In genomic region chr18:53850918-53851317, GRCh38 we compare ENCODE assay signal across 17 cellular contexts.
DNase-seq lines count a peak whose midpoint lies in the region; ATAC-seq, FAIRE-seq and TF ChIP-seq lines count a peak whose summit lies in the region.
"Had no signal": no experiment of that assay in that cellular context is flagged by ENCODE, and none has a peak within 500 bp of the region (broad histone marks: within the 10 kb centered on the region; RNA-seq: fewer than 3 reads in every experiment).

No MANE protein-coding gene starts in this region.

- H3K27ac ChIP-seq in H1 (ENCODE audit: low read depth, low read length) = no peak overlapping the region
- H3K27ac ChIP-seq in neuronal stem cell (replicated peaks; ENCODE audit: low read length) = no peak overlapping the region
- H3K27ac ChIP-seq in PC-3 (ENCODE audit: low read length) = no peak overlapping the region
- no peak overlapping the region for H3K27ac ChIP-seq in heart right ventricle
- H3K27ac ChIP-seq: BLaER1, PC-9, SJSA1 had no signal

- H3K4me1 ChIP-seq in H1 (replicated peaks in 1 of 4; ENCODE audit: control insufficient read depth in 3 of 4, insufficient read depth in 4 of 4, low read length in 3 of 4) (peaks cover 0 to 7% (median under 1%) of the 10 kb centered on the region in 4 experiments; a peak in 1 of 7 replicates), neuronal stem cell (ENCODE audit: control insufficient read depth in 2 of 2, insufficient read depth in 1 of 2, low read depth in 1 of 2, low read length in 2 of 2) (no peaks in the 10 kb centered on the region), PC-3 (ENCODE audit: insufficient read depth, low read length) (no peaks in the 10 kb centered on the region), heart right ventricle (no peaks in the 10 kb centered on the region)
- H3K4me1 ChIP-seq: BLaER1, SJSA1 had no signal

- no peak overlapping the region for H4K91ac ChIP-seq in H1 (replicated peaks; ENCODE audit: insufficient read length, low read length)
- H4K91ac ChIP-seq in neuronal stem cell (ENCODE audit: low read depth, low read length, poor library complexity) = no peak overlapping the region

- POLR2A ChIA-PET in H1 (lab: Charles Lee; ENCODE audit: partially characterized antibody) (no interaction called here), PC-3 (lab: Charles Lee; ENCODE audit: unreplicated experiment) (no interaction called here)

- FAIRE-seq in H1 (lab: Jason Lieb, UNC) = peak; percentile 72

- no peak overlapping the region for H2BK12ac ChIP-seq in H1 (ENCODE audit: low read depth, low read length)
- H2BK12ac ChIP-seq in neuronal stem cell (ENCODE audit: low read length) = no peak overlapping the region

- no peaks in the 10 kb centered on the region for H3K79me2 ChIP-seq in H1 (ENCODE audit: control insufficient read depth in 1 of 2, insufficient read depth in 2 of 2, low read length in 2 of 2)
- no peaks in the 10 kb centered on the region for H3K79me2 ChIP-seq in PC-3 (ENCODE audit: low read length)

- DNase-seq in NCI-H1105 treated with DMSO at 0.1 percent for 48 hours (lab: John Stamatoyannopoulos, UW) (peak; percentile 5), NCI-H1105 (lab: John Stamatoyannopoulos, UW) (no peak), NCI-H2171 treated with DMSO at 0.1 percent for 48 hours (lab: John Stamatoyannopoulos, UW) (peak; percentile 87), H1 (ENCODE audit: low read depth in 1 of 2, low spot score in 2 of 2) (peak in 1 of 2 experiments; percentile 1), neuronal stem cell (ENCODE audit: low spot score) (peak; percentile 20), PC-3 (no peak), heart right ventricle (no peak), OCI-M1 (lab: John Stamatoyannopoulos, UW) (no peak)
- DNase-seq: 8988T; CD8-positive, alpha-beta T cell; DMS79 treated with DMSO at 0.1 percent for 48 hours; KBM-7; NCI-H187 treated with DMSO at 0.1 percent for 48 hours; NCI-H510A treated with DMSO at 0.1 percent for 48 hours; PC-9 had no signal

- H3K4ac ChIP-seq in H1 (replicated peaks; ENCODE audit: insufficient read length, low read depth, low read length) (no peak overlapping the region), neuronal stem cell (ENCODE audit: low read length) (no peak overlapping the region)

- H2BK5ac ChIP-seq in H1 (ENCODE audit: low read depth, low read length) (no peak overlapping the region), neuronal stem cell (ENCODE audit: low read length) (no peak overlapping the region)

- TF ChIP-seq EP300 in H1 (IDR thresholded peaks at IDR 0.05; ENCODE audit: borderline replicate concordance in 1 of 2, low read depth in 2 of 2, low read length in 2 of 2) = no peak

- H3K36me3 ChIP-seq in H1 (ENCODE audit: control insufficient read depth in 2 of 4, insufficient read depth in 4 of 4, low read length in 3 of 4) (no peaks in the 10 kb centered on the region), neuronal stem cell (replicated peaks in 1 of 2; ENCODE audit: control insufficient read depth in 2 of 2, insufficient read depth in 2 of 2, low read length in 2 of 2) (no peaks in the 10 kb centered on the region), PC-3 (ENCODE audit: low read depth, low read length) (no peaks in the 10 kb centered on the region), heart right ventricle (no peaks in the 10 kb centered on the region)
- H3K36me3 ChIP-seq: BLaER1, SJSA1 had no signal

- no peaks in the 10 kb centered on the region for H3F3A ChIP-seq in PC-3 (ENCODE audit: low read length, unreplicated experiment)

- no peak overlapping the region for H2AK5ac ChIP-seq in H1 (ENCODE audit: low read depth, low read length)
- H2AK5ac ChIP-seq in neuronal stem cell (ENCODE audit: low read depth, low read length) = no peak overlapping the region

- H4K20me1 ChIP-seq in H1 (replicated peaks in 1 of 2; ENCODE audit: control insufficient read depth in 1 of 2, insufficient read depth in 2 of 2, low read length in 2 of 2) (no peaks in the 10 kb centered on the region), PC-3 (ENCODE audit: low read length) (no peaks in the 10 kb centered on the region)
- H4K20me1 ChIP-seq: BLaER1 had no signal

- no peaks in the 10 kb centered on the region for H3K23me2 ChIP-seq in H1 (ENCODE audit: low read depth, low read length)

- H3K4me2 ChIP-seq in H1 (ENCODE audit: insufficient read depth in 1 of 2, low read depth in 2 of 2, low read length in 2 of 2) (peak overlapping the region; percentile 10 to 13; a peak in 1 of 4 replicates), neuronal stem cell (ENCODE audit: insufficient read depth, low read length, poor library complexity, severe bottlenecking) (no peak overlapping the region), PC-3 (ENCODE audit: low read length) (no peak overlapping the region)
- H3K4me2 ChIP-seq: BLaER1, PC-9 had no signal

- H3K9me3 ChIP-seq in H1 (ENCODE audit: insufficient read depth in 2 of 2, low read depth in 1 of 2, low read length in 1 of 2) (0 out of 4 replicates have a peak, but pooled peaks cover 0 to 5% of the 10 kb centered on the region in 2 experiments), neuronal stem cell (replicated peaks in 1 of 2; ENCODE audit: control insufficient read depth in 2 of 2, insufficient read depth in 1 of 2, low read depth in 1 of 2, low read length in 2 of 2) (no peaks in the 10 kb centered on the region), PC-3 (ENCODE audit: low read length) (no peaks in the 10 kb centered on the region; the same call in 1 of the 2 replicates), heart right ventricle (peaks cover 0 to 16% (median 0%) of the 10 kb centered on the region in 11 donors)
- H3K9me3 ChIP-seq: BLaER1, SJSA1 had no signal

- H4K8ac ChIP-seq in H1 (ENCODE audit: extremely low read depth, insufficient read depth, low read length) = no peak overlapping the region
- H4K8ac ChIP-seq in neuronal stem cell (ENCODE audit: low read depth, low read length) = no peak overlapping the region

- H3K14ac ChIP-seq in H1 (ENCODE audit: insufficient read length) = no peak overlapping the region
- no peak overlapping the region for H3K14ac ChIP-seq in neuronal stem cell (ENCODE audit: low read length)

- H2BK15ac ChIP-seq in H1 (ENCODE audit: low read length) (no peak overlapping the region), neuronal stem cell (ENCODE audit: low read length) (no peak overlapping the region)

- no peak overlapping the region for H2BK20ac ChIP-seq in H1 (ENCODE audit: low read length)

- no peak for TF ChIP-seq CTCF in H1 (IDR thresholded peaks at IDR 0.05; ENCODE audit: control extremely low read depth in 1 of 3, insufficient read depth in 1 of 3, low read depth in 1 of 3, low read length in 3 of 3)
- TF ChIP-seq CTCF in PC-3 (conservative IDR thresholded peaks at IDR 0.05; ENCODE audit: low read depth, low read length) = no peak
- TF ChIP-seq CTCF in heart right ventricle (IDR thresholded peaks at IDR 0.05) = no peak

- H2BK120ac ChIP-seq in H1 (replicated peaks; ENCODE audit: low read depth, low read length) = no peak overlapping the region
- H2BK120ac ChIP-seq in neuronal stem cell (ENCODE audit: low read depth, low read length) = no peak overlapping the region

- H3K9me2 ChIP-seq in PC-3 (replicated peaks; ENCODE audit: low read length) = no peaks in the 10 kb centered on the region

- H3K79me1 ChIP-seq in H1 (ENCODE audit: low read depth, low read length) (no peaks in the 10 kb centered on the region), neuronal stem cell (ENCODE audit: low read depth, low read length) (no peaks in the 10 kb centered on the region)

- no peak for TF ChIP-seq POLR2A in H1 (IDR thresholded peaks at IDR 0.05; ENCODE audit: control extremely low read depth in 1 of 2, low read depth in 2 of 2, low read length in 2 of 2)

- no peak overlapping the region for H2AFZ ChIP-seq in H1 (ENCODE audit: low read length)
- H2AFZ ChIP-seq in neuronal stem cell (ENCODE audit: low read length) = no peak overlapping the region
- H2AFZ ChIP-seq in PC-3 (ENCODE audit: low read length) = no peak overlapping the region
- H2AFZ ChIP-seq: PC-9 had no signal

- TF ChIP-seq RAD21 in H1 (IDR thresholded peaks at IDR 0.05 in 1 of 2, conservative IDR thresholded peaks at IDR 0.05 in 1 of 2; ENCODE audit: low read depth in 2 of 2, low read length in 2 of 2) = no peak

- intact Hi-C loops in PC-3 (cut with micrococcal nuclease) = no loop called here
- intact Hi-C loops in heart right ventricle (cut with DNase I) = no loop called here

- ATAC-seq in PC-3 = no peak
- ATAC-seq in heart right ventricle = no peak
- ATAC-seq: CD8-positive, alpha-beta T cell had no signal

- no peak overlapping the region for H3K23ac ChIP-seq in H1 (ENCODE audit: insufficient read length)
- H3K23ac ChIP-seq in neuronal stem cell (ENCODE audit: low read depth, low read length, poor library complexity) = no peak overlapping the region

- CTCF ChIA-PET in H1 (lab: Charles Lee; ENCODE audit: partially characterized antibody) (interaction anchor here (0.5 kb wide), 1 partner anchor 255 kb away, joined by 4 read pairs; no protein-coding TSS in a partner anchor), PC-3 (lab: Charles Lee) (no interaction called here)

- no peak overlapping the region for H3K9ac ChIP-seq in H1 (replicated peaks in 1 of 4; ENCODE audit: extremely low read depth in 1 of 4, low read depth in 3 of 4, low read length in 3 of 4)
- H3K9ac ChIP-seq in neuronal stem cell (ENCODE audit: low read depth, low read length, poor library complexity) = no peak overlapping the region
- H3K9ac ChIP-seq in PC-3 (ENCODE audit: low read length) = no peak overlapping the region
- H3K9ac ChIP-seq: BLaER1 had no signal

- H3K56ac ChIP-seq in H1 (replicated peaks; ENCODE audit: insufficient read length, low read depth, low read length) = no peak overlapping the region

- no peak overlapping the region for H4K5ac ChIP-seq in H1 (ENCODE audit: insufficient read length, low read depth, low read length)

- BruUV-seq in PC-3 (replicated peaks; lab: Mats Ljungman, UMichigan) = no TSS peak

- no peak overlapping the region for H3K18ac ChIP-seq in H1 (ENCODE audit: extremely low read depth, low read length)
- no peak overlapping the region for H3K18ac ChIP-seq in neuronal stem cell (ENCODE audit: low read length)

- H3K4me3 ChIP-seq in H1 (ENCODE audit: extremely low read depth in 1 of 4, insufficient read depth in 2 of 4, low read depth in 3 of 4, low read length in 4 of 4) (peak overlapping the region in 1 of 4 experiments; percentile 36; a peak in 1 of 8 replicates), neuronal stem cell (ENCODE audit: low read length in 2 of 2) (no peak overlapping the region), PC-3 (ENCODE audit: low read length) (no peak overlapping the region), heart right ventricle (no peak overlapping the region)
- H3K4me3 ChIP-seq: BLaER1, PC-9, SJSA1 had no signal

- H3K27me3 ChIP-seq in H1 (replicated peaks in 1 of 4; ENCODE audit: control insufficient read depth in 3 of 4, extremely low read depth in 1 of 4, insufficient read depth in 3 of 4, low read length in 3 of 4) (no peaks in the 10 kb centered on the region), neuronal stem cell (ENCODE audit: control insufficient read depth in 3 of 3, insufficient read depth in 3 of 3, low read depth in 1 of 3, low read length in 3 of 3) (no peaks in the 10 kb centered on the region), PC-3 (ENCODE audit: low read length) (peaks cover 10% of the 10 kb centered on the region; the same call in 1 of the 2 replicates), heart right ventricle (no peaks in the 10 kb centered on the region)
- H3K27me3 ChIP-seq: BLaER1, SJSA1 had no signal

TF ChIP-seq in H1, 55 proteins besides CTCF, POLR2A, EP300 and RAD21 (continues in another document):
- TF ChIP-seq NANOG (IDR thresholded peaks at IDR 0.05; ENCODE audit: insufficient read depth, low read depth, low read length, poor library complexity, severe bottlenecking) = peak; percentile 89

Comparison
In these comparisons a context has a peak if more than half of its experiments do, and no peak if none do; other contexts are left out.
1. DNase-seq: peak in NCI-H1105 treated with DMSO at 0.1 percent for 48 hours (single experiment), NCI-H2171 treated with DMSO at 0.1 percent for 48 hours (single experiment) and neuronal stem cell (single experiment); none in NCI-H1105 (single experiment), PC-3 (single experiment), heart right ventricle (0 of 2) and OCI-M1 (single experiment).
2. H3K4me2 ChIP-seq: peak in H1 (2 of 2); none in neuronal stem cell (single experiment) and PC-3 (single experiment).